Comparison of ENCODE assay signal across 21 cellular contexts in the genomic region with DNA sequence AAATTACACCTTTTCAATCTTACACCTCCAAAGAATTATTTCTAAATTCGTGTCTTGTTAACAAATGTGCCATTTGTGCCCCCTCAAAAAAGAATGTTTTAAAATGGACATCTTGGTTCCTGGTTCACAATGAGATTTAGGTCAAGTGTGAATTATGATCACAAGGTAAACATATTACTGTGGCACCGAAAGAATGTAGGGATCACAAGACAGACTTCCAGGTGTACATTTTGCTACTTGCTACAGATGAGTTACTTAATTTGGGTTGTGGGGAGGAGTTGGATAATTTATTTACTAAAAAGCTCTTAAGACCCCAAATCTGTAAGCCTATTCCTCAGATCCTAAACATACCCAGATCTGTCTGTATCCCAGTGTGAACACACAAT. TPM values are rescaled to one million over a fixed set of nuclear protein-coding genes. Genes with fewer than 3 reads are reported as not detected.
DNase-seq lines count a peak whose midpoint lies in the region; ATAC-seq and TF ChIP-seq lines count a peak whose summit lies in the region.
"Had no signal": no experiment of that assay in that cellular context is flagged by ENCODE, and none has a peak within 500 bp of the region (broad histone marks: within the 10 kb centered on the region; RNA-seq: fewer than 3 reads in every experiment).

No MANE protein-coding gene starts in this region.

- no peak overlapping the region for H3K4me3 ChIP-seq in transverse colon
- H3K4me3 ChIP-seq: SJSA1 had no signal

- no peak for TF ChIP-seq EP300 in transverse colon (IDR thresholded peaks at IDR 0.05; ENCODE audit: low read depth)

- WGBS in transverse colon (ENCODE audit: low coverage in 1 of 2), 2 donors: 55% methylated on average over 2 of the region's 2 CpGs; no CpG with 5 or more reads in 1 of the 2 donors

- peak overlapping the region; percentile 68 to 80 (median 70) for H3K27ac ChIP-seq in transverse colon
- H3K27ac ChIP-seq: SJSA1 had no signal

- H3K36me3 ChIP-seq in transverse colon: no peaks in the 10 kb centered on the region
- H3K36me3 ChIP-seq: SJSA1 had no signal

- TF ChIP-seq POLR2A in transverse colon (IDR thresholded peaks at IDR 0.05): no peak
- TF ChIP-seq POLR2A in GM18505 (IDR thresholded peaks at IDR 0.05; ENCODE audit: borderline replicate concordance, extremely low read depth, insufficient read depth, insufficient read length): no peak

- H3K27me3 ChIP-seq in transverse colon: no peaks in the 10 kb centered on the region
- H3K27me3 ChIP-seq: SJSA1 had no signal

- ATAC-seq in left colon (peak; percentile 68), HG03469 (IDR thresholded peaks at IDR 0.05; ENCODE audit: unreplicated experiment) (no peak), GM18505 (IDR thresholded peaks at IDR 0.05; ENCODE audit: unreplicated experiment) (no peak), GM19397 (IDR thresholded peaks at IDR 0.05; ENCODE audit: unreplicated experiment) (no peak)
- ATAC-seq: HepG2 had no signal

- no peaks in the 10 kb centered on the region for H3K9me3 ChIP-seq in transverse colon
- H3K9me3 ChIP-seq: SJSA1 had no signal

- no peak for TF ChIP-seq CTCF in transverse colon (IDR thresholded peaks at IDR 0.05)

- in situ Hi-C loops in transverse colon (cut with MboI; ENCODE audit: low pct_ligation_motif_present in 1 of 4, low pct_unique_long_range_greater_than_20kb in 1 of 4, low sequenced_read_pairs in 3 of 4): no loop called here

- DNase-seq in DMS53 (lab: John Stamatoyannopoulos, UW) (peak; percentile 74), NCI-H2029 treated with DMSO at 0.1 percent for 48 hours (lab: John Stamatoyannopoulos, UW) (peak; percentile 20), left colon (no peak), transverse colon (no peak)
- DNase-seq: Calu3, DMS153, HCEC 1CT, Karpas-422, NCI-H1092, NCI-H1417 treated with DMSO at 0.1 percent for 48 hours, NCI-H1694 treated with DMSO at 0.1 percent for 48 hours, NCI-H446, NCI-H524 treated with DMSO at 0.1 percent for 48 hours, NCI-H774, Right ventricle myocardium superior, RPMI8226 had no signal

- intact Hi-C loops in left colon (cut with DNase I, micrococcal nuclease) (no loop called here), transverse colon (cut with DNase I; ENCODE audit: low total_unique reads) (no loop called here)

- H3K4me1 ChIP-seq in transverse colon: peaks cover 0 to 42% (median 13%) of the 10 kb centered on the region in 4 donors

RNA-seq across cellular contexts. Expression of gene ADTRP, which starts 25.0 kb away (rescaled TPM):
- total RNA-seq in left colon (100 to 1,000 TPM; 106 to 124 TPM), transverse colon (100 to 1,000 TPM; 119 to 199 (median 181) TPM)
- total RNA-seq: HepG2, Right ventricle myocardium superior had no signal

Comparison
In these comparisons a context has a peak if more than half of its experiments do, and no peak if none do; other contexts are left out.
1. DNase-seq: peak in DMS53 (single experiment) and NCI-H2029 treated with DMSO at 0.1 percent for 48 hours (single experiment); none in left colon (0 of 2) and transverse colon (single experiment).